Comparison of ENCODE assay signal across 3 cellular contexts in the genomic region with DNA sequence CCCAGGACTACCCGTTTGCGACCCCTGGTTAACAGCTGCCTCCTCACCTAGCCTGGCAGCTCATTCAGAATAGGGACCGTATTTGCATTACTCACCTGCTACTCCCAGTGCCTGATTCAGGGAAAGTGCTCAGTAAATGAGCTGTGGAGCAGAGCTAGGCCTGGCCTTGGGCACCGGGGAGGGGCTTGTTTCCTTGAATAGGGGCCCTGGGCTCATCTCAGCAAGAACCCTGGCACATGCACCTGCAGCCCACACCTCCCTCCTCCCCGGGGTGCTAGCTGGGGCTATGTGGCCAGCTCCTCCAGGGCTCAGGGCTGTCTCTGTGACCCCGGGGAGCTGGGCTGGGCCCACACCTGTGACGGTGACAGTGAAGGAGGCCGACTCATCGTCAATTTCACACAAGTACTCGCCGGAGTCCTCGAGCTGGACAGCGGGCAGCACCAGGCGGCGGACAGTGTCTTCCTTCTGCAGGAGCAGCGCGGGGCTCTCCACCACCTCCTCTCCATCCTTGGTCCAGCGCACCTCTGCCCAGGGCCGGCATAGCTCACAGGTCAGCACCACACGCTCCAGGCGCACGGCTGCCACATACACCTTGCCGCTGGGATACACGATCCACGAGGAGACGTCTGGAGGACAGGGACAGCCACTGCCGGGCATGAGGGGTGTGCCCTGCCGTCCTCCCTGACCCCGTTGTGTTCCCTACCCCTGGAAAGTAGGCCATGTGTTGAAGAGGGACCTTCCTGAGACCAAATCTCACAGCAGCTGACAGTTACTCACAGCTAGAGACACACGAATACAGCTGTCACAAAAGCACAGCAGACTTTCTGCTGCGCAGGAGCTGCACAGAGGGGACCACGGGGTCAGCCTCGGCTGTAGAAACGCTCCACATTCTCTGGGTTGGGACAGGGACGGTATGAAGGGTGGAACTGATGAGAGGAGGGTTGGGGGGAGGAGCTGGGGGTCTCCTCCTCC.
TF ChIP-seq lines count a peak whose summit lies in the region.

No MANE protein-coding gene starts in this region.

TF ChIP-seq in GM23338, 12 proteins besides CTCF, POLR2A, EP300 and RAD21:
- TF ChIP-seq ZNF331 (CRISPR knock-in tag; IDR thresholded peaks at IDR 0.05; ENCODE audit: low read depth), result no peak
- no peak for TF ChIP-seq EZH2 (IDR thresholded peaks at IDR 0.05; ENCODE audit: low read depth, unreplicated experiment)
- TF ChIP-seq, protein P1, sequence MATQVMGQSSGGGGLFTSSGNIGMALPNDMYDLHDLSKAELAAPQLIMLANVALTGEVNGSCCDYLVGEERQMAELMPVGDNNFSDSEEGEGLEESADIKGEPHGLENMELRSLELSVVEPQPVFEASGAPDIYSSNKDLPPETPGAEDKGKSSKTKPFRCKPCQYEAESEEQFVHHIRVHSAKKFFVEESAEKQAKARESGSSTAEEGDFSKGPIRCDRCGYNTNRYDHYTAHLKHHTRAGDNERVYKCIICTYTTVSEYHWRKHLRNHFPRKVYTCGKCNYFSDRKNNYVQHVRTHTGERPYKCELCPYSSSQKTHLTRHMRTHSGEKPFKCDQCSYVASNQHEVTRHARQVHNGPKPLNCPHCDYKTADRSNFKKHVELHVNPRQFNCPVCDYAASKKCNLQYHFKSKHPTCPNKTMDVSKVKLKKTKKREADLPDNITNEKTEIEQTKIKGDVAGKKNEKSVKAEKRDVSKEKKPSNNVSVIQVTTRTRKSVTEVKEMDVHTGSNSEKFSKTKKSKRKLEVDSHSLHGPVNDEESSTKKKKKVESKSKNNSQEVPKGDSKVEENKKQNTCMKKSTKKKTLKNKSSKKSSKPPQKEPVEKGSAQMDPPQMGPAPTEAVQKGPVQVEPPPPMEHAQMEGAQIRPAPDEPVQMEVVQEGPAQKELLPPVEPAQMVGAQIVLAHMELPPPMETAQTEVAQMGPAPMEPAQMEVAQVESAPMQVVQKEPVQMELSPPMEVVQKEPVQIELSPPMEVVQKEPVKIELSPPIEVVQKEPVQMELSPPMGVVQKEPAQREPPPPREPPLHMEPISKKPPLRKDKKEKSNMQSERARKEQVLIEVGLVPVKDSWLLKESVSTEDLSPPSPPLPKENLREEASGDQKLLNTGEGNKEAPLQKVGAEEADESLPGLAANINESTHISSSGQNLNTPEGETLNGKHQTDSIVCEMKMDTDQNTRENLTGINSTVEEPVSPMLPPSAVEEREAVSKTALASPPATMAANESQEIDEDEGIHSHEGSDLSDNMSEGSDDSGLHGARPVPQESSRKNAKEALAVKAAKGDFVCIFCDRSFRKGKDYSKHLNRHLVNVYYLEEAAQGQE (IDR thresholded peaks at IDR 0.05; ENCODE audit: unreplicated experiment), result peak; percentile 38

TF ChIP-seq in Ishikawa, 13 proteins besides CTCF, POLR2A, EP300 and RAD21:
- TF ChIP-seq, protein P1 (IDR thresholded peaks at IDR 0.05; ENCODE audit: low read depth), result peak; percentile 33; the same call in 1 of the 2 replicates
- TF ChIP-seq CREB1 (IDR thresholded peaks at IDR 0.05; ENCODE audit: low read depth) (no peak), CEBPB (IDR thresholded peaks at IDR 0.05) (no peak)
- TF ChIP-seq, protein P2, sequence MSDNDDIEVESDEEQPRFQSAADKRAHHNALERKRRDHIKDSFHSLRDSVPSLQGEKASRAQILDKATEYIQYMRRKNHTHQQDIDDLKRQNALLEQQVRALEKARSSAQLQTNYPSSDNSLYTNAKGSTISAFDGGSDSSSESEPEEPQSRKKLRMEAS (IDR thresholded peaks at IDR 0.05), result no peak
TF ChIP-seq in Ishikawa: peak in this region for 1.

TF ChIP-seq in H1, 55 proteins besides CTCF, POLR2A, EP300 and RAD21:
- TF ChIP-seq EZH2 (IDR thresholded peaks at IDR 0.05; ENCODE audit: low read depth, low read length, severe bottlenecking), result no peak
- no peak for TF ChIP-seq CREB1 (IDR thresholded peaks at IDR 0.05)
- no peak for TF ChIP-seq SP1 (IDR thresholded peaks at IDR 0.05; ENCODE audit: low read depth, low read length)
- TF ChIP-seq NANOG (IDR thresholded peaks at IDR 0.05; ENCODE audit: insufficient read depth, low read depth, low read length, poor library complexity, severe bottlenecking), result no peak
- peak; percentile 33; the same call in 1 of the 2 replicates for TF ChIP-seq POLR2AphosphoS5 (IDR thresholded peaks at IDR 0.05; ENCODE audit: low read depth, low read length)
- no peak for TF ChIP-seq SUZ12 (IDR thresholded peaks at IDR 0.05; ENCODE audit: low read length)
- TF ChIP-seq TCF12 (IDR thresholded peaks at IDR 0.05; ENCODE audit: low read depth, low read length), result no peak
- TF ChIP-seq KDM1A (IDR thresholded peaks at IDR 0.05; ENCODE audit: borderline replicate concordance, low read length), result no peak
- TF ChIP-seq, protein P2 (IDR thresholded peaks at IDR 0.05), result peak; percentile 24; the same call in 1 of the 2 replicates
- TF ChIP-seq RNF2 (IDR thresholded peaks at IDR 0.05; ENCODE audit: borderline replicate concordance, low read depth, low read length, missing control alignments, poor library complexity, severe bottlenecking), result no peak
- no peak for TF ChIP-seq BACH1 (IDR thresholded peaks at IDR 0.05; ENCODE audit: low read length)
- TF ChIP-seq RFX5 (IDR thresholded peaks at IDR 0.05; ENCODE audit: borderline replicate concordance, low read depth, low read length), result no peak
